ENCODE assay signal across 1 cellular context in the genomic region with DNA sequence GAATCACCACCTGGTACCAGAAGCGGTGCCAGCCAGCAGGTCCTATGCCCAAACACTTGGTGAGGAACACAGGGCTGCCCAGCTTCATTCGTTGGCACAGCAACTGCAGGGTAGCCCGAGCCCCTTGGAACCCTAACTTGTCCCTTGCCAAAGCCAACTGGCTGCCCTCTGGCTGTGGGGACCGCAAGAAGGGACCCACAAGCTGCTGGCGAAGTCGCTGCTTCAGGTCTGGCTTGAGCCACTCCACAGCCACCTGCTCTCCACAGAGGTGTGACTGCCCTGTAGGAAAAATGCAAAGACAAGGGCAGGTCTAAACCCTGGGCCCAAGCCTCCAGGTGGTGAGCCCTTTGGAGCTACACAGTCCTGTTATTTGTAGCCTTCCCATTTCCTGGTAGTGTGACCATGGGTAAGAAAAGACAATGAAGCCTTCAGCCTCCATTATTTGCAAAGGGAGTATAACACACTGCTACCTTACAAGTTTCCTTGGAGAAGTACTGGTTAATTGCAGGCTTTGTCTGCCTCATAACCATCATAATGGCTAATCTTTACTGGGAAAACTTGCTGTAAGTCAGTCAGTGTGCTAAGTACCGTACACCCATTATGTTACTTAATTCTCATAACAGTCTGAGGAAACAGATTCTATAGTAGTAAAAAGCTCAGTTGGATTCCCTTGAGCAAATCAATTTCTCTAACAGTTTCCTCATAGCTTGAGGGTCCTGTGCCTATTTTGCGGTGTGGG.
TF ChIP-seq lines count a peak whose summit lies in the region.

No MANE protein-coding gene starts in this region.

TF ChIP-seq in HCT116, 20 proteins besides CTCF, POLR2A, EP300 and RAD21 (continued from another document):
- TF ChIP-seq, protein P1, sequence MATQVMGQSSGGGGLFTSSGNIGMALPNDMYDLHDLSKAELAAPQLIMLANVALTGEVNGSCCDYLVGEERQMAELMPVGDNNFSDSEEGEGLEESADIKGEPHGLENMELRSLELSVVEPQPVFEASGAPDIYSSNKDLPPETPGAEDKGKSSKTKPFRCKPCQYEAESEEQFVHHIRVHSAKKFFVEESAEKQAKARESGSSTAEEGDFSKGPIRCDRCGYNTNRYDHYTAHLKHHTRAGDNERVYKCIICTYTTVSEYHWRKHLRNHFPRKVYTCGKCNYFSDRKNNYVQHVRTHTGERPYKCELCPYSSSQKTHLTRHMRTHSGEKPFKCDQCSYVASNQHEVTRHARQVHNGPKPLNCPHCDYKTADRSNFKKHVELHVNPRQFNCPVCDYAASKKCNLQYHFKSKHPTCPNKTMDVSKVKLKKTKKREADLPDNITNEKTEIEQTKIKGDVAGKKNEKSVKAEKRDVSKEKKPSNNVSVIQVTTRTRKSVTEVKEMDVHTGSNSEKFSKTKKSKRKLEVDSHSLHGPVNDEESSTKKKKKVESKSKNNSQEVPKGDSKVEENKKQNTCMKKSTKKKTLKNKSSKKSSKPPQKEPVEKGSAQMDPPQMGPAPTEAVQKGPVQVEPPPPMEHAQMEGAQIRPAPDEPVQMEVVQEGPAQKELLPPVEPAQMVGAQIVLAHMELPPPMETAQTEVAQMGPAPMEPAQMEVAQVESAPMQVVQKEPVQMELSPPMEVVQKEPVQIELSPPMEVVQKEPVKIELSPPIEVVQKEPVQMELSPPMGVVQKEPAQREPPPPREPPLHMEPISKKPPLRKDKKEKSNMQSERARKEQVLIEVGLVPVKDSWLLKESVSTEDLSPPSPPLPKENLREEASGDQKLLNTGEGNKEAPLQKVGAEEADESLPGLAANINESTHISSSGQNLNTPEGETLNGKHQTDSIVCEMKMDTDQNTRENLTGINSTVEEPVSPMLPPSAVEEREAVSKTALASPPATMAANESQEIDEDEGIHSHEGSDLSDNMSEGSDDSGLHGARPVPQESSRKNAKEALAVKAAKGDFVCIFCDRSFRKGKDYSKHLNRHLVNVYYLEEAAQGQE (IDR thresholded peaks at IDR 0.05; ENCODE audit: low read depth) = no peak
- no peak for TF ChIP-seq YY1 (IDR thresholded peaks at IDR 0.05; ENCODE audit: extremely low read depth, insufficient replicate concordance, low read depth, low read length)
- no peak for TF ChIP-seq CBX3 (IDR thresholded peaks at IDR 0.05; ENCODE audit: low read depth)
- no peak for TF ChIP-seq POLR2AphosphoS5 (IDR thresholded peaks at IDR 0.05; ENCODE audit: low read depth, low read length)
- no peak for TF ChIP-seq EGR1 (IDR thresholded peaks at IDR 0.05; ENCODE audit: low read depth)
- no peak for TF ChIP-seq JUND (IDR thresholded peaks at IDR 0.05)
- TF ChIP-seq, protein P2, sequence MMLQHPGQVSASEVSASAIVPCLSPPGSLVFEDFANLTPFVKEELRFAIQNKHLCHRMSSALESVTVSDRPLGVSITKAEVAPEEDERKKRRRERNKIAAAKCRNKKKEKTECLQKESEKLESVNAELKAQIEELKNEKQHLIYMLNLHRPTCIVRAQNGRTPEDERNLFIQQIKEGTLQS (IDR thresholded peaks at IDR 0.05) = no peak
